In the genomic region with DNA sequence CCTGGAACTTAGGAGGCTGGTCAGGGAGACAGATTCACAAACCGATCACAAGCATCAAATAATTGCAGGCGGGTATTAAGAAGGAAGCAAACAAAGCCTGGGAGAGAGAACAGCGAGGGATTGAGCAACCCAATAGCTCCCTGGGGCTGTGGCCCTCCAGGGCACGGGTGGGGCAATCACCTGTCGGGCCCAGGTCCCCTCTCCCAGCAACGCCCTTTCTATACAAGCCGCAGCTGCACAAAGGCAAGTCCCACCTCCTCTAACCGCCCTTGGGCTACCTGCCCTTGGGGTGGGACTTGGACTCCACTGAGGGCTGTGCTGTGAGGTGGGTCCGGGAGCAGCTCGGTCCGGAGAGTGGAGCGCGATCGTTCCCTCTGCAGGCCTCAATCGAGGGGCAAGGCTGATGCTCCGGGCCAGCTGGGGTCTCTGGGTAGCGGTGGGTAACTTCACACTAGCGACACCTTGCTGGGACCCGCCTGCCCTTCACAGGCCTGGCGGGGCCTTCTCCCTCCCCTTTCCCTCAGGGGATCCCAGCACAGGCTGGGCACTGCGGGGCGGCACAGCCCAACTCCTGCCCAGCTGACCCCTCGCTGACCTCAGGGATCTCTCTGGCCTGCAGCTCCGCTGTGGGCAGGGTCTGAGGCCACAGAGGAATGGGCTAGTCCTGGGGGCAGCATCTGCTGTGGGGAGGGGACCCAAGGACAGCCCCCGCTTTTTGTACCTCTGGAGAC, we compare ENCODE assay signal across 10 cellular contexts. TPM values are rescaled to one million over a fixed set of nuclear protein-coding genes. Genes with fewer than 3 reads are reported as not detected.
DNase-seq lines count a peak whose midpoint lies in the region; ATAC-seq, FAIRE-seq and TF ChIP-seq lines count a peak whose summit lies in the region.
"Had no signal": no experiment of that assay in that cellular context is flagged by ENCODE, and none has a peak within 500 bp of the region (broad histone marks: within the 10 kb centered on the region; RNA-seq: fewer than 3 reads in every experiment).

No MANE protein-coding gene starts in this region.

- TF ChIP-seq CTCF in GM12865 (IDR thresholded peaks at IDR 0.05; ENCODE audit: insufficient read depth, low read depth, low read length, missing control alignments) (no peak), colonic mucosa (IDR thresholded peaks at IDR 0.05) (no peak)

- H3K27me3 ChIP-seq in colonic mucosa, result no peaks in the 10 kb centered on the region

- ATAC-seq in naive B cell (ENCODE audit: low read depth in 2 of 2), result no peak

- DNase-seq in GM12865 (ENCODE audit: low read depth), result no peak
- peak; percentile 95 for DNase-seq in NCI-H2081 treated with DMSO at 0.1 percent for 48 hours (lab: John Stamatoyannopoulos, UW)
- DNase-seq in colonic mucosa, result peak; percentile 91
- no peak for DNase-seq in naive B cell
- no peak for DNase-seq in DMS114 treated with DMSO at 0.1 percent for 48 hours (lab: John Stamatoyannopoulos, UW; ENCODE audit: unreplicated experiment)
- no peak for DNase-seq in H54 (ENCODE audit: insufficient read length, low spot score)
- no peak for DNase-seq in AML-193 (lab: John Stamatoyannopoulos, UW)
- no peak for DNase-seq in nucleus accumbens (lab: John Stamatoyannopoulos, UW)

- TF ChIP-seq POLR2A in H54 (IDR thresholded peaks at IDR 0.05; ENCODE audit: low read depth, low read length), result no peak

- H3K27ac Mint-ChIP-seq in naive B cell, result peak overlapping the region; percentile 94 to 99 (median 98)

- no peak for FAIRE-seq in H54 (lab: Jason Lieb, UNC)

- intact Hi-C loops in colonic mucosa (cut with DNase I), result no loop called here

- peaks cover 58 to 74% (median 73%) of the 10 kb centered on the region in 3 donors for H3K4me1 Mint-ChIP-seq in naive B cell

- peaks cover 26% of the 10 kb centered on the region for H3K4me1 ChIP-seq in colonic mucosa

- H3K4me3 Mint-ChIP-seq in naive B cell, result peak overlapping the region; percentile 49 to 98 (median 95)

- no peaks in the 10 kb centered on the region for H3K27me3 Mint-ChIP-seq in naive B cell

- peaks cover 3% of the 10 kb centered on the region for H3K36me3 ChIP-seq in colonic mucosa

- H3K9ac ChIP-seq in colonic mucosa (ENCODE audit: low read depth in 2 of 2, low read length in 2 of 2), result peak overlapping the region; percentile 94 to 98

- H3K27ac ChIP-seq in colonic mucosa, result peak overlapping the region; percentile 95

- no peaks in the 10 kb centered on the region for H3K9me3 ChIP-seq in colonic mucosa

- H3K36me3 Mint-ChIP-seq in naive B cell, result peaks cover 25 to 34% of the 10 kb centered on the region in 2 donors

- no peaks in the 10 kb centered on the region for H3K9me3 Mint-ChIP-seq in naive B cell

- H3K4me3 ChIP-seq in GM12865 (ENCODE audit: low read depth, low read length), result peak overlapping the region; percentile 76
- H3K4me3 ChIP-seq in colonic mucosa, result peak overlapping the region; percentile 57

RNA-seq across cellular contexts. Expression of gene PHB2, which starts 8.0 kb away (rescaled TPM):
- 100 to 1,000 TPM; 233 to 323 TPM for total RNA-seq in colonic mucosa
- polyA plus RNA-seq in naive B cell (ENCODE audit: low read depth in 6 of 6), result 100 to 1,000 TPM; 107 to 127 (median 114) TPM

RNA-seq across cellular contexts. Expression of gene EMG1, which starts 8.3 kb away (rescaled TPM):
- 10 to 100 TPM; 27.2 to 62.3 TPM for total RNA-seq in colonic mucosa
- 10 to 100 TPM; 69.7 to 82.7 (median 80.4) TPM for polyA plus RNA-seq in naive B cell (ENCODE audit: low read depth in 6 of 6)

RNA-seq across cellular contexts. Expression of gene PTPN6, which starts 11.3 kb away (rescaled TPM):
- total RNA-seq in colonic mucosa, result 10 to 100 TPM; 44.8 to 48.1 TPM
- polyA plus RNA-seq in naive B cell (ENCODE audit: low read depth in 6 of 6), result 1,000 to 10,000 TPM in 1 of 6 donors, 100 to 1,000 TPM in 5; 398 to 1,059 (median 612) TPM

RNA-seq across cellular contexts. Expression of gene C12orf57, which starts 18.6 kb away (rescaled TPM):
- 100 to 1,000 TPM; 114 to 206 TPM for total RNA-seq in colonic mucosa
- polyA plus RNA-seq in naive B cell (ENCODE audit: low read depth in 6 of 6), result 100 to 1,000 TPM; 126 to 211 (median 194) TPM

RNA-seq across cellular contexts. Expression of gene RNU7-1, which starts 18.8 kb away (rescaled TPM):
- not detected for total RNA-seq in colonic mucosa
- polyA plus RNA-seq in naive B cell (ENCODE audit: low read depth in 6 of 6), result not detected
- total RNA-seq: lung microvascular endothelial cell, M059J had no signal

Comparison
In these comparisons a context has a peak if more than half of its experiments do, and no peak if none do; other contexts are left out.
1. DNase-seq: peak in NCI-H2081 treated with DMSO at 0.1 percent for 48 hours (single experiment) and colonic mucosa (single experiment); none in GM12865 (single experiment), naive B cell (single experiment), DMS114 treated with DMSO at 0.1 percent for 48 hours (single experiment), H54 (single experiment), AML-193 (0 of 2) and nucleus accumbens (0 of 56).